In the genomic region with DNA sequence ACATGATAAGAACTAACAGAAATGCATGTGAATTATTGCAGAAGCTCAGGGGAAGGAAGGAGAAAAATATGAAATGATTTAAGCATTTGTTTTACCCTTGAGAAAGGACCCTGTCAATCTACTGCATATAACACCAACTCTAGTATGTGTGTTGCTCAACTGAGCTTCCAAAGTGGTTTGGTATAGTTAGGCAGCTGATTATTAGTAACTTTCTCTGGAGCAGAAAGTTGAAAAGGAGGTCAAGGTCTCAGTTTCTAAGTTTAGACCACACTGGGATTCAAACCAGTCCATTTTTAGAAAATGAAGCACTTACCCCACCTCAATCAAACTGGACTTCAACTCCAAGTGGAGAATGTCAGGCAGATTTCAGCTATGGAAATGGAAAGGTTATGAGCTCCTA, we compare ENCODE assay signal across 22 cellular contexts.
DNase-seq lines count a peak whose midpoint lies in the region; ATAC-seq and TF ChIP-seq lines count a peak whose summit lies in the region.
"Had no signal": no experiment of that assay in that cellular context is flagged by ENCODE, and none has a peak within 500 bp of the region (broad histone marks: within the 10 kb centered on the region; RNA-seq: fewer than 3 reads in every experiment).

No MANE protein-coding gene starts in this region.

- H3K4me3 Mint-ChIP-seq in T-helper 2 cell treated with Interferon-gamma antibody and Interleukin-4, amounts not matched to agents 5 μg/mL and 100 μg/mL, for 36 hours = no peak overlapping the region
- H3K4me3 Mint-ChIP-seq: activated B cell treated with CpG ODN at 0.5 μM for 24 hours; activated CD4-positive, alpha-beta memory T cell treated with anti-CD3 and anti-CD28 coated beads for 36 hours; dendritic cell treated with granulocyte-macrophage colony-stimulating factor and Interleukin-4, amounts not matched to agents 40 ng/mL and 50 ng/mL, for 4 days had no signal

- H3K27ac ChIP-seq in heart left ventricle (peak overlapping the region in 11 of 12 donors; percentile 43 to 89 (median 68)), psoas muscle (peak overlapping the region; percentile 81), gastroesophageal sphincter (peak overlapping the region in 2 of 4 donors; percentile 21 to 58)
- H3K27ac ChIP-seq: stomach had no signal

- no peak overlapping the region for H3K4me3 ChIP-seq in heart left ventricle
- no peak overlapping the region for H3K4me3 ChIP-seq in psoas muscle
- no peak overlapping the region for H3K4me3 ChIP-seq in gastroesophageal sphincter
- H3K4me3 ChIP-seq: K562, stomach had no signal

- ATAC-seq in heart left ventricle (peak; percentile 46 to 93 (median 88)), psoas muscle (peak; percentile 65 to 95 (median 90)), GM21619 (IDR thresholded peaks at IDR 0.05; ENCODE audit: unreplicated experiment) (no peak), GM21423 (IDR thresholded peaks at IDR 0.05; ENCODE audit: unreplicated experiment) (no peak), gastroesophageal sphincter (no peak)
- ATAC-seq: K562 had no signal

- H3K27ac Mint-ChIP-seq in T-helper 2 cell treated with Interferon-gamma antibody and Interleukin-4, amounts not matched to agents 5 μg/mL and 100 μg/mL, for 36 hours = no peak overlapping the region
- H3K27ac Mint-ChIP-seq: activated B cell treated with CpG ODN at 0.5 μM for 24 hours; activated CD4-positive, alpha-beta memory T cell treated with anti-CD3 and anti-CD28 coated beads for 36 hours; dendritic cell treated with granulocyte-macrophage colony-stimulating factor and Interleukin-4, amounts not matched to agents 40 ng/mL and 50 ng/mL, for 4 days had no signal

- no peaks in the 10 kb centered on the region for H3K36me3 Mint-ChIP-seq in T-helper 2 cell treated with Interferon-gamma antibody and Interleukin-4, amounts not matched to agents 5 μg/mL and 100 μg/mL, for 36 hours (ENCODE audit: low read depth)
- H3K36me3 Mint-ChIP-seq: activated CD4-positive, alpha-beta memory T cell treated with anti-CD3 and anti-CD28 coated beads for 36 hours had no signal

- TF ChIP-seq CTCF in AG09319 (IDR thresholded peaks at IDR 0.05; ENCODE audit: low read depth, low read length) (no peak), heart left ventricle (IDR thresholded peaks at IDR 0.05) (no peak), psoas muscle (IDR thresholded peaks at IDR 0.05) (no peak), gastroesophageal sphincter (IDR thresholded peaks at IDR 0.05) (no peak)

- DNase-seq in AG09319 (ENCODE audit: extremely low read depth, low read depth) (peak; percentile 63), amniotic epithelial cell (ENCODE audit: low read depth) (peak; percentile 80), heart left ventricle (no peak), psoas muscle (no peak)
- DNase-seq in T-helper 2 cell treated with Interferon-gamma antibody and Interleukin-4, amounts not matched to agents 5 μg/mL and 100 μg/mL, for 36 hours (ENCODE audit: low spot score) = no peak
- DNase-seq: activated B cell treated with CpG ODN at 0.5 μM for 24 hours; activated CD4-positive, alpha-beta memory T cell treated with anti-CD3 and anti-CD28 coated beads for 36 hours; activated effector memory CD4-positive, alpha-beta T cell treated with anti-CD3 and anti-CD28 coated beads, Interleukin-2, amount 50 U/mL, for 16 hours; C1 segment of cervical spinal cord; foreskin melanocyte; kidney; mammary epithelial cell; MM.1S; retina; RPMI8226; stomach; T-helper 9 cell had no signal

- H3K9me3 ChIP-seq in heart left ventricle (peaks cover 0 to under 1% (median 0%) of the 10 kb centered on the region in 12 donors), psoas muscle (no peaks in the 10 kb centered on the region), gastroesophageal sphincter (no peaks in the 10 kb centered on the region)
- H3K9me3 ChIP-seq: stomach had no signal

- no peaks in the 10 kb centered on the region for H3K4me1 Mint-ChIP-seq in T-helper 2 cell treated with Interferon-gamma antibody and Interleukin-4, amounts not matched to agents 5 μg/mL and 100 μg/mL, for 36 hours (ENCODE audit: low read depth)

- H3K9me3 Mint-ChIP-seq in T-helper 2 cell treated with Interferon-gamma antibody and Interleukin-4, amounts not matched to agents 5 μg/mL and 100 μg/mL, for 36 hours = peaks cover 1% of the 10 kb centered on the region
- H3K9me3 Mint-ChIP-seq: activated B cell treated with CpG ODN at 0.5 μM for 24 hours; activated CD4-positive, alpha-beta memory T cell treated with anti-CD3 and anti-CD28 coated beads for 36 hours had no signal

- no peak for TF ChIP-seq EP300 in gastroesophageal sphincter (IDR thresholded peaks at IDR 0.05)

- H3K36me3 ChIP-seq in heart left ventricle (no peaks in the 10 kb centered on the region), psoas muscle (ENCODE audit: insufficient read depth in 1 of 2, low read depth in 1 of 2) (no peaks in the 10 kb centered on the region), gastroesophageal sphincter (no peaks in the 10 kb centered on the region)
- H3K36me3 ChIP-seq: stomach had no signal

- no peaks in the 10 kb centered on the region for H3K27me3 ChIP-seq in heart left ventricle
- H3K27me3 ChIP-seq in psoas muscle (ENCODE audit: insufficient read depth in 3 of 3, low read length in 2 of 3) = no peaks in the 10 kb centered on the region
- H3K27me3 ChIP-seq in gastroesophageal sphincter = no peaks in the 10 kb centered on the region
- H3K27me3 ChIP-seq: stomach had no signal

- TF ChIP-seq POLR2A in heart left ventricle (IDR thresholded peaks at IDR 0.05) (no peak), gastroesophageal sphincter (IDR thresholded peaks at IDR 0.05) (no peak)

- H3K4me1 ChIP-seq in heart left ventricle = peaks cover 0 to 24% (median 2%) of the 10 kb centered on the region in 12 donors
- H3K4me1 ChIP-seq in psoas muscle = peaks cover 38% of the 10 kb centered on the region
- peaks cover 0 to 62% (median 5%) of the 10 kb centered on the region in 3 donors for H3K4me1 ChIP-seq in gastroesophageal sphincter

- intact Hi-C loops in heart left ventricle (cut with DNase I) (loop anchor here in 1 of 10 donors (10.0 kb wide), 1 partner anchor 120 kb away; the partner anchor contains the start of gene CDC42EP3), psoas muscle (cut with DNase I) (no loop called here)

- no peaks in the 10 kb centered on the region for H3K27me3 Mint-ChIP-seq in T-helper 2 cell treated with Interferon-gamma antibody and Interleukin-4, amounts not matched to agents 5 μg/mL and 100 μg/mL, for 36 hours (ENCODE audit: low read depth)
- H3K27me3 Mint-ChIP-seq: activated B cell treated with CpG ODN at 0.5 μM for 24 hours; activated CD4-positive, alpha-beta memory T cell treated with anti-CD3 and anti-CD28 coated beads for 36 hours; dendritic cell treated with granulocyte-macrophage colony-stimulating factor and Interleukin-4, amounts not matched to agents 40 ng/mL and 50 ng/mL, for 4 days had no signal

Comparison
In these comparisons a context has a peak if more than half of its experiments do, and no peak if none do; other contexts are left out.
1. DNase-seq: peak in AG09319 (single experiment) and amniotic epithelial cell (single experiment); none in heart left ventricle (0 of 5), psoas muscle (0 of 2) and T-helper 2 cell treated with Interferon-gamma antibody and Interleukin-4, amounts not matched to agents 5 μg/mL and 100 μg/mL, for 36 hours (single experiment).
2. ATAC-seq: peak in heart left ventricle (4 of 4) and psoas muscle (4 of 4); none in GM21619 (single experiment), GM21423 (single experiment) and gastroesophageal sphincter (single experiment).